14 cellular contexts compared by ENCODE assay signal in genomic region chr11:129315781-129316579, GRCh38. TPM values are rescaled to one million over a fixed set of nuclear protein-coding genes. Genes with fewer than 3 reads are reported as not detected.
DNase-seq lines count a peak whose midpoint lies in the region; ATAC-seq and TF ChIP-seq lines count a peak whose summit lies in the region.
"Had no signal": no experiment of that assay in that cellular context is flagged by ENCODE, and none has a peak within 500 bp of the region (broad histone marks: within the 10 kb centered on the region; RNA-seq: fewer than 3 reads in every experiment).

No MANE protein-coding gene starts in this region.

- no peak overlapping the region for H3K4me2 ChIP-seq in smooth muscle cell
- H3K4me2 ChIP-seq: KMS-11 had no signal

- H3K27me3 ChIP-seq in NT2/D1 (ENCODE audit: insufficient read depth, insufficient read length) (no peaks in the 10 kb centered on the region), smooth muscle cell (ENCODE audit: low read depth) (no peaks in the 10 kb centered on the region)

- no peak overlapping the region for H2AFZ ChIP-seq in smooth muscle cell (ENCODE audit: low read depth)

- H3K4me1 ChIP-seq in NT2/D1 (ENCODE audit: insufficient read depth, insufficient read length): peaks cover 5% of the 10 kb centered on the region
- peaks cover 8% of the 10 kb centered on the region for H3K4me1 ChIP-seq in smooth muscle cell (ENCODE audit: low read depth)

- H3K9me3 ChIP-seq in NT2/D1 (ENCODE audit: insufficient read depth, low read length) (no peaks in the 10 kb centered on the region; the same call in 1 of the 2 replicates), smooth muscle cell (replicated peaks; ENCODE audit: low read depth) (no peaks in the 10 kb centered on the region)

- H3K79me2 ChIP-seq in smooth muscle cell (ENCODE audit: low read depth): no peaks in the 10 kb centered on the region

- H3K4me3 Mint-ChIP-seq in chondrocyte (ENCODE audit: unreplicated experiment): no peak overlapping the region
- H3K4me3 Mint-ChIP-seq: brain; naive thymus-derived CD8-positive, alpha-beta T cell had no signal

- DNase-seq in DMS 273 (lab: John Stamatoyannopoulos, UW; ENCODE audit: unreplicated experiment): peak; percentile 11
- DNase-seq in DMS 273 treated with DMSO at 0.1 percent for 48 hours (lab: John Stamatoyannopoulos, UW): no peak
- DNase-seq in NT2/D1 (ENCODE audit: low read depth, low spot score): peak; percentile 15
- peak; percentile 52 for DNase-seq in iPS-NIHi11 (ENCODE audit: low spot score)
- DNase-seq in smooth muscle cell (lab: John Stamatoyannopoulos, UW; ENCODE audit: unreplicated experiment): no peak
- no peak for DNase-seq in AG08396 (ENCODE audit: low spot score)
- no peak for DNase-seq in chondrocyte (ENCODE audit: low spot score)
- DNase-seq: foreskin fibroblast; naive thymus-derived CD8-positive, alpha-beta T cell; stimulated activated CD4-positive, alpha-beta T cell treated with anti-CD3 and anti-CD28 coated beads, Interleukin-4, amount 100 ng/mL, for 24 hours had no signal

- peak overlapping the region; percentile 47 for H3K27ac ChIP-seq in smooth muscle cell (ENCODE audit: low read depth)
- H3K27ac ChIP-seq: KMS-11 had no signal

- WGBS in smooth muscle cell (ENCODE audit: low lambda C conversion rate): 45% methylated on average over 12 of the region's 12 CpGs

- TF ChIP-seq CTCF in smooth muscle cell (IDR thresholded peaks at IDR 0.05; ENCODE audit: borderline replicate concordance, insufficient read depth, poor library complexity, severe bottlenecking) (no peak), chondrocyte (IDR thresholded peaks at IDR 0.05) (no peak)

- ATAC-seq in GM21737 (IDR thresholded peaks at IDR 0.05; ENCODE audit: unreplicated experiment): no peak
- ATAC-seq: naive thymus-derived CD8-positive, alpha-beta T cell had no signal

- H3K27me3 Mint-ChIP-seq in chondrocyte (ENCODE audit: low read depth): peaks cover 1% of the 10 kb centered on the region
- H3K27me3 Mint-ChIP-seq: naive thymus-derived CD8-positive, alpha-beta T cell had no signal

- no peak overlapping the region for H3K27ac Mint-ChIP-seq in chondrocyte (ENCODE audit: unreplicated experiment)

- no peaks in the 10 kb centered on the region for H4K20me1 ChIP-seq in smooth muscle cell (ENCODE audit: low read depth)

- H3K36me3 Mint-ChIP-seq in chondrocyte (ENCODE audit: low read depth): no peaks in the 10 kb centered on the region
- H3K36me3 Mint-ChIP-seq: brain; naive thymus-derived CD8-positive, alpha-beta T cell had no signal

- no peak overlapping the region for H3K9ac ChIP-seq in NT2/D1 (ENCODE audit: insufficient read length, low read depth)
- no peak overlapping the region for H3K9ac ChIP-seq in smooth muscle cell (ENCODE audit: low read depth)
- H3K9ac ChIP-seq: KMS-11 had no signal

- H3K9me3 Mint-ChIP-seq in chondrocyte (ENCODE audit: low read depth): no peaks in the 10 kb centered on the region

- no peaks in the 10 kb centered on the region for H3K36me3 ChIP-seq in NT2/D1 (ENCODE audit: insufficient read depth, insufficient read length, low read length)
- no peaks in the 10 kb centered on the region for H3K36me3 ChIP-seq in smooth muscle cell (ENCODE audit: low read depth)

- peaks cover 6% of the 10 kb centered on the region for H3K4me1 Mint-ChIP-seq in chondrocyte (ENCODE audit: low read depth)

- H3K4me3 ChIP-seq in NT2/D1 (ENCODE audit: insufficient read length, low read depth) (no peak overlapping the region), smooth muscle cell (no peak overlapping the region)

- H3F3A ChIP-seq in smooth muscle cell (ENCODE audit: low read depth): peaks cover 12% of the 10 kb centered on the region

RNA-seq across cellular contexts. Expression of gene BARX2, which starts 59.7 kb away (rescaled TPM):
- 2.2 and 4.8 TPM in 2 replicates for total RNA-seq in smooth muscle cell
- polyA plus RNA-seq in smooth muscle cell: 1.2 and 3.2 TPM in 2 replicates
- total RNA-seq in chondrocyte: not detected in 3 replicates
- total RNA-seq: naive thymus-derived CD8-positive, alpha-beta T cell; SK-MEL-5 had no signal
- polyA plus RNA-seq: naive thymus-derived CD8-positive, alpha-beta T cell had no signal

Comparison
In these comparisons a context has a peak if more than half of its experiments do, and no peak if none do; other contexts are left out.
1. DNase-seq: peak in DMS 273 (single experiment), NT2/D1 (single experiment) and iPS-NIHi11 (single experiment); none in DMS 273 treated with DMSO at 0.1 percent for 48 hours (single experiment), smooth muscle cell (single experiment), AG08396 (single experiment) and chondrocyte (single experiment).